ENCODE assay signal across 25 cellular contexts in genomic region chr17:81167638-81168037, GRCh38. TPM values are rescaled to one million over a fixed set of nuclear protein-coding genes. Genes with fewer than 3 reads are reported as not detected.
"Had no signal": no experiment of that assay in that cellular context is flagged by ENCODE, and none has a peak within 500 bp of the region (broad histone marks: within the 10 kb centered on the region; RNA-seq: fewer than 3 reads in every experiment).

No MANE protein-coding gene starts in this region.

- H3K9me3 Mint-ChIP-seq: activated naive CD4-positive, alpha-beta T cell treated with anti-CD3 and anti-CD28 coated beads, Interleukin-2, amount 50 U/mL, for 72 hours; naive B cell had no signal

- H3K27ac ChIP-seq: cardiac muscle cell, heart left ventricle, left lung, stomach, testis, upper lobe of left lung had no signal

- H3K27me3 ChIP-seq: cardiac muscle cell, testis had no signal

- H3K36me3 ChIP-seq: cardiac muscle cell, heart left ventricle, left lung, stomach, upper lobe of left lung had no signal

- H3K27ac Mint-ChIP-seq: activated naive CD4-positive, alpha-beta T cell treated with anti-CD3 and anti-CD28 coated beads, Interleukin-2, amount 50 U/mL, for 72 hours had no signal

- H3K9me3 ChIP-seq: heart left ventricle, left lung, mucosa of descending colon, SK-N-SH, stomach, testis, upper lobe of left lung had no signal

- ATAC-seq: activated CD4-positive, CD25-positive, alpha-beta regulatory T cell treated with anti-CD3 and anti-CD28 coated beads, Interleukin-2, amount 50 U/mL, for 24 hours; activated naive CD4-positive, alpha-beta T cell treated with anti-CD3 and anti-CD28 coated beads, Interleukin-2, amount 50 U/mL, for 72 hours; heart left ventricle; left lung; mucosa of descending colon had no signal

- DNase-seq: activated CD4-positive, alpha-beta T cell treated with anti-CD3 and anti-CD28 coated beads, Interleukin-2, amount 50 U/mL, for 1 hour; activated CD8-positive, alpha-beta memory T cell treated with anti-CD3 and anti-CD28 coated beads, Interleukin-2, amount 50 U/mL, for 48 hours; activated gamma-delta T cell treated with Interleukin-2 at 50 U/mL for 16 hours; amniotic stem cell; erythroblast; heart left ventricle; mucosa of descending colon; naive B cell; nucleus accumbens; retina; SHP77 treated with DMSO at 0.1 percent for 48 hours; SK-N-SH; stimulated activated CD4-positive, alpha-beta T cell treated with anti-CD3 and anti-CD28 coated beads, Interleukin-15, amount 100 ng/mL, for 24 hours; stimulated activated CD4-positive, alpha-beta T cell treated with anti-CD3 and anti-CD28 coated beads, Interleukin-4, amount 100 ng/mL, for 1 hour; stomach; T-helper 1 cell; testis had no signal

- H3K4me3 ChIP-seq: cardiac muscle cell, heart left ventricle, left lung, mucosa of descending colon, stomach, testis, upper lobe of left lung had no signal

- H3K36me3 Mint-ChIP-seq: activated naive CD4-positive, alpha-beta T cell treated with anti-CD3 and anti-CD28 coated beads, Interleukin-2, amount 50 U/mL, for 72 hours; naive B cell had no signal

RNA-seq across cellular contexts. Expression of gene PVALEF, which starts 2.3 kb away (rescaled TPM):
- total RNA-seq: activated naive CD4-positive, alpha-beta T cell treated with anti-CD3 and anti-CD28 coated beads, Interleukin-2, amount 50 U/mL, for 72 hours; frontal cortex; heart left ventricle; kidney epithelial cell; left lung; mucosa of descending colon; skeletal muscle tissue; stomach; testis; upper lobe of left lung had no signal
- polyA plus RNA-seq: heart left ventricle, SK-N-SH, stomach had no signal
